Comparison of ENCODE assay signal across 21 cellular contexts in the genomic region with DNA sequence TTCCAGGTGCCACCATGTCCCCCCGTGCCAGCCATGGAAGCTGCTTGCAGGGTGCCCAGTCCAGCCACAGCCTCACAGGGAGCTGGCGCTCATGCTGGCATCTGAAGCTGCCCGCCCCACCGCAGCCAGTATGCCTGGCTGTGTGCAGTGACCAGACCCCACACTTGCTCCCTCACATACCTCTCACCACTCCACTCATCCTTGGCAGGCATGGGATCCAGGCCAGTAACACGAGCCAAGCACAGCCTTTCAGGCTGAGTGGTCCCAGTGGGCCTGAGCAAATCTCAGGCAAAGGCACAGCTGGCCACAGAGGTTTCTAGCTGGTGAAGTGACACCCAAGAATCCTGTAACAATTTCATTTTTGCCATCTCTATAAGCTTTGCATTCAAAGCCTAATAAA. TPM values are rescaled to one million over a fixed set of nuclear protein-coding genes. Genes with fewer than 3 reads are reported as not detected.
DNase-seq lines count a peak whose midpoint lies in the region; ATAC-seq, FAIRE-seq and TF ChIP-seq lines count a peak whose summit lies in the region.
"Had no signal": no experiment of that assay in that cellular context is flagged by ENCODE, and none has a peak within 500 bp of the region (broad histone marks: within the 10 kb centered on the region; RNA-seq: fewer than 3 reads in every experiment).

No MANE protein-coding gene starts in this region.

- H3K4me3 ChIP-seq in right atrium auricular region, result no peak overlapping the region
- no peak overlapping the region for H3K4me3 ChIP-seq in H1 (ENCODE audit: extremely low read depth in 1 of 4, insufficient read depth in 2 of 4, low read depth in 3 of 4, low read length in 4 of 4)

- peaks cover 41% of the 10 kb centered on the region for H3K4me1 Mint-ChIP-seq in nephron progenitor cell
- H3K4me1 Mint-ChIP-seq: B cell; CD8-positive, alpha-beta memory T cell had no signal

- H4K91ac ChIP-seq in H1 (replicated peaks; ENCODE audit: insufficient read length, low read length), result peak overlapping the region; percentile 34

- TF ChIP-seq EP300 in H1 (IDR thresholded peaks at IDR 0.05; ENCODE audit: borderline replicate concordance in 1 of 2, low read depth in 2 of 2, low read length in 2 of 2), result no peak

- TF ChIP-seq RAD21 in H1 (IDR thresholded peaks at IDR 0.05 in 1 of 2, conservative IDR thresholded peaks at IDR 0.05 in 1 of 2; ENCODE audit: low read depth in 2 of 2, low read length in 2 of 2), result no peak

- H3K9me3 Mint-ChIP-seq in nephron progenitor cell, result no peaks in the 10 kb centered on the region
- H3K9me3 Mint-ChIP-seq: CD8-positive, alpha-beta memory T cell had no signal

- H3K4ac ChIP-seq in H1 (replicated peaks; ENCODE audit: insufficient read length, low read depth, low read length), result no peak overlapping the region

- H3K79me2 ChIP-seq in H1 (ENCODE audit: control insufficient read depth in 1 of 2, insufficient read depth in 2 of 2, low read length in 2 of 2), result no peaks in the 10 kb centered on the region

- DNase-seq in left cardiac atrium (no peak), right atrium auricular region (ENCODE audit: low spot score) (no peak), H1 (ENCODE audit: low read depth in 1 of 2, low spot score in 2 of 2) (no peak), nephron progenitor cell (peak; percentile 20), NCI-H146 treated with DMSO at 0.1 percent for 48 hours (lab: John Stamatoyannopoulos, UW; ENCODE audit: unreplicated experiment) (no peak)
- DNase-seq in stimulated activated CD4-positive, alpha-beta T cell treated with anti-CD3 and anti-CD28 coated beads, Interleukin-4, amount 100 ng/mL, for 24 hours, result no peak
- DNase-seq: CD8-positive, alpha-beta memory T cell; DMS 273 treated with DMSO at 0.1 percent for 48 hours; H7; NCI-H1048; NCI-H187; NCI-H2081 treated with DMSO at 0.1 percent for 48 hours; NCI-H524; NCI-H748 treated with DMSO at 0.1 percent for 48 hours; NK-92 treated with Interleukin-12 subunit alpha and Interleukin-12 subunit beta, amount 100 ng/mL, for 24 hours; SHP77 treated with DMSO at 0.1 percent for 48 hours had no signal

- POLR2A ChIA-PET in H1 (lab: Charles Lee; ENCODE audit: partially characterized antibody), result interaction anchor here (1.5 kb wide), 1 partner anchor 28 kb away, joined by 3 read pairs; no protein-coding TSS in a partner anchor

- H3K23ac ChIP-seq in H1 (ENCODE audit: insufficient read length), result no peak overlapping the region

- H3K9ac ChIP-seq in H1 (replicated peaks in 1 of 4; ENCODE audit: extremely low read depth in 1 of 4, low read depth in 3 of 4, low read length in 3 of 4), result no peak overlapping the region

- H2AK5ac ChIP-seq in H1 (ENCODE audit: low read depth, low read length), result no peak overlapping the region

- H3K36me3 ChIP-seq in right atrium auricular region (no peaks in the 10 kb centered on the region), H1 (ENCODE audit: control insufficient read depth in 2 of 4, insufficient read depth in 4 of 4, low read length in 3 of 4) (no peaks in the 10 kb centered on the region)

- CTCF ChIA-PET in H1 (lab: Charles Lee; ENCODE audit: partially characterized antibody), result interaction anchor here (0.6 to 1.3 kb wide), 7 partner anchors 10 to 1349 kb away, joined by 3 to 5 read pairs (median 4); no protein-coding TSS in a partner anchor

- H3K9me3 ChIP-seq in right atrium auricular region, result no peaks in the 10 kb centered on the region
- H3K9me3 ChIP-seq in H1 (ENCODE audit: insufficient read depth in 2 of 2, low read depth in 1 of 2, low read length in 1 of 2), result no peaks in the 10 kb centered on the region

- no peaks in the 10 kb centered on the region for H3K79me1 ChIP-seq in H1 (ENCODE audit: low read depth, low read length)

- no peak overlapping the region for H4K8ac ChIP-seq in H1 (ENCODE audit: extremely low read depth, insufficient read depth, low read length)

- peak overlapping the region; percentile 20; the same call in 1 of the 2 replicates for H2BK15ac ChIP-seq in H1 (ENCODE audit: low read length)

- no peaks in the 10 kb centered on the region for H3K36me3 Mint-ChIP-seq in nephron progenitor cell (ENCODE audit: low read depth)
- H3K36me3 Mint-ChIP-seq: CD8-positive, alpha-beta memory T cell had no signal

- H2BK5ac ChIP-seq in H1 (ENCODE audit: low read depth, low read length), result no peak overlapping the region

- H3K4me2 ChIP-seq in H1 (ENCODE audit: insufficient read depth in 1 of 2, low read depth in 2 of 2, low read length in 2 of 2), result no peak overlapping the region

- H3K14ac ChIP-seq in H1 (ENCODE audit: insufficient read length), result no peak overlapping the region

- intact Hi-C loops in left cardiac atrium (cut with DNase I), result no loop called here

- H2BK20ac ChIP-seq in H1 (ENCODE audit: low read length), result no peak overlapping the region

- H4K20me1 ChIP-seq in H1 (replicated peaks in 1 of 2; ENCODE audit: control insufficient read depth in 1 of 2, insufficient read depth in 2 of 2, low read length in 2 of 2), result no peaks in the 10 kb centered on the region

- ATAC-seq in left cardiac atrium, result peak; percentile 39 to 85
- ATAC-seq in GM21390 (IDR thresholded peaks at IDR 0.05; ENCODE audit: unreplicated experiment), result no peak

- no peaks in the 10 kb centered on the region for H3K27me3 ChIP-seq in right atrium auricular region
- H3K27me3 ChIP-seq in H1 (replicated peaks in 1 of 4; ENCODE audit: control insufficient read depth in 3 of 4, extremely low read depth in 1 of 4, insufficient read depth in 3 of 4, low read length in 3 of 4), result no peaks in the 10 kb centered on the region

- TF ChIP-seq CTCF in right atrium auricular region (IDR thresholded peaks at IDR 0.05) (no peak), H1 (IDR thresholded peaks at IDR 0.05; ENCODE audit: control extremely low read depth in 1 of 3, insufficient read depth in 1 of 3, low read depth in 1 of 3, low read length in 3 of 3) (no peak), nephron progenitor cell (IDR thresholded peaks at IDR 0.05) (no peak)

- H2AFZ ChIP-seq in H1 (ENCODE audit: low read length), result no peak overlapping the region

- H3K27ac ChIP-seq in right atrium auricular region, result no peak overlapping the region
- H3K27ac ChIP-seq in H1 (ENCODE audit: low read depth, low read length), result peak overlapping the region; percentile 16; the same call in 1 of the 2 replicates
- H3K27ac ChIP-seq: C4-2B, HL-60 had no signal

- H3K27me3 Mint-ChIP-seq in nephron progenitor cell (ENCODE audit: low read depth, poor library complexity), result peaks cover 3% of the 10 kb centered on the region

- no peak overlapping the region for H2BK12ac ChIP-seq in H1 (ENCODE audit: low read depth, low read length)

- no peak for FAIRE-seq in H1 (lab: Jason Lieb, UNC)
- FAIRE-seq: GM19239 had no signal

- no peak overlapping the region for H2BK120ac ChIP-seq in H1 (replicated peaks; ENCODE audit: low read depth, low read length)

- no peak overlapping the region for H3K18ac ChIP-seq in H1 (ENCODE audit: extremely low read depth, low read length)

- peaks cover 0 to 7% of the 10 kb centered on the region in 2 donors for H3K4me1 ChIP-seq in right atrium auricular region
- H3K4me1 ChIP-seq in H1 (replicated peaks in 1 of 4; ENCODE audit: control insufficient read depth in 3 of 4, insufficient read depth in 4 of 4, low read length in 3 of 4), result peaks cover 1 to 4% (median 3%) of the 10 kb centered on the region in 4 experiments; a peak in 6 of 7 replicates

- no peak overlapping the region for H3K27ac Mint-ChIP-seq in nephron progenitor cell
- H3K27ac Mint-ChIP-seq: B cell; CD8-positive, alpha-beta memory T cell had no signal

- no peak overlapping the region for H3K4me3 Mint-ChIP-seq in nephron progenitor cell
- H3K4me3 Mint-ChIP-seq: B cell; CD8-positive, alpha-beta memory T cell had no signal

- H3K23me2 ChIP-seq in H1 (ENCODE audit: low read depth, low read length), result no peaks in the 10 kb centered on the region

- no peak overlapping the region for H3K56ac ChIP-seq in H1 (replicated peaks; ENCODE audit: insufficient read length, low read depth, low read length)

- WGBS in H1 (ENCODE audit: extremely low coverage in 1 of 2, insufficient coverage in 1 of 2, insufficient read length in 1 of 2, insufficient replicate concordance in 2 of 2, low coverage in 1 of 2, low lambda C conversion rate in 2 of 2, missing lambda C conversion rate in 1 of 2), 2 experiments, result 96% methylated on average over 5 of the region's 5 CpGs; no CpG with 5 or more reads in 1 of the 2 experiments

- no peak overlapping the region for H4K5ac ChIP-seq in H1 (ENCODE audit: insufficient read length, low read depth, low read length)

- TF ChIP-seq POLR2A in H1 (IDR thresholded peaks at IDR 0.05; ENCODE audit: control extremely low read depth in 1 of 2, low read depth in 2 of 2, low read length in 2 of 2), result no peak

TF ChIP-seq in H1, 55 proteins besides CTCF, POLR2A, EP300 and RAD21 (continues in another document):
- TF ChIP-seq JUND (IDR thresholded peaks at IDR 0.05; ENCODE audit: low read length) (no peak), SUZ12 (IDR thresholded peaks at IDR 0.05; ENCODE audit: low read length) (no peak)

RNA-seq across cellular contexts. Expression of a gene that starts 48.4 kb away (rescaled TPM):
- 10 to 100 TPM; 25.5 to 28.6 TPM for total RNA-seq in left cardiac atrium
- 10 to 100 TPM; 26.3 to 27.4 TPM for total RNA-seq in right atrium auricular region
- total RNA-seq in H1 (2021; fragmentation: NEBNext Ultra II Directional; extraction: Animal tissue kit (Norgen Biotek cat#: 25700)), result 24.2 and 25.6 TPM in 2 replicates
- 20.5 and 30.9 TPM in 2 replicates for polyA plus RNA-seq in H1 (2011; rRNA removed)
- 21.1 TPM for polyA plus RNA-seq in H1 (2011; cell fraction: cytosol; rRNA removed)
- polyA plus RNA-seq in H1 (2011; cell fraction: nucleus; rRNA removed), result 24.8 TPM
- 11.7 to 17.1 TPM (median 14.9 TPM) in 4 replicates for polyA plus RNA-seq in H1 (2012, experiment 1 of 2)
- 1.2 TPM for polyA plus RNA-seq in H1 (2012, experiment 2 of 2)
- 15.1 TPM for polyA plus RNA-seq in H1 (2013, experiment 1 of 2)
- polyA plus RNA-seq in H1 (2013, experiment 2 of 2), result 15.1 TPM
- 95.6 and 123 TPM in 2 replicates for polyA minus RNA-seq in H1 (2011; rRNA and poly(A)+ RNA removed)
- 23.7 TPM for polyA minus RNA-seq in H1 (2011; cell fraction: cytosol; rRNA and poly(A)+ RNA removed)
- 71.0 TPM for polyA minus RNA-seq in H1 (2011; cell fraction: nucleus; rRNA and poly(A)+ RNA removed)
